12 cellular contexts compared by ENCODE assay signal in genomic region chr14:68106917-68107316, GRCh38.
A peak's percentile ranks its signal among the peaks of the same experiment; 100 is the strongest.
DNase-seq lines count a peak whose midpoint lies in the region; ATAC-seq and TF ChIP-seq lines count a peak whose summit lies in the region.
"Had no signal": no experiment of that assay in that cellular context is flagged by ENCODE, and none has a peak within 500 bp of the region (broad histone marks: within the 10 kb centered on the region; RNA-seq: fewer than 3 reads in every experiment).

No MANE protein-coding gene starts in this region.

- no peak overlapping the region for H3K4me3 ChIP-seq in rectal smooth muscle tissue (ENCODE audit: low read length)
- no peak overlapping the region for H3K4me3 ChIP-seq in transverse colon

- 78 to 90% methylated on average over 2 of the region's 2 CpGs for WGBS in transverse colon (ENCODE audit: low coverage in 1 of 2), 2 donors

- peaks cover 4 to 11% of the 10 kb centered on the region in 2 donors for H3K9me3 ChIP-seq in transverse colon

- in situ Hi-C loops in transverse colon (cut with MboI; ENCODE audit: low pct_ligation_motif_present in 1 of 4, low pct_unique_long_range_greater_than_20kb in 1 of 4, low sequenced_read_pairs in 3 of 4): no loop called here

- no peaks in the 10 kb centered on the region for H3K36me3 ChIP-seq in rectal smooth muscle tissue (ENCODE audit: control insufficient read depth, insufficient read depth, low read length)
- H3K36me3 ChIP-seq in transverse colon: peaks cover 0 to 4% (median 0%) of the 10 kb centered on the region in 4 donors

- H3K4me1 ChIP-seq in rectal smooth muscle tissue (ENCODE audit: control insufficient read depth, insufficient read depth, low read length) (peaks cover 44% of the 10 kb centered on the region), transverse colon (peaks cover 0 to 54% (median 19%) of the 10 kb centered on the region in 4 donors)
- H3K4me1 ChIP-seq: Caco-2 had no signal

- H3K9ac ChIP-seq in rectal smooth muscle tissue (ENCODE audit: low read length): no peak overlapping the region

- ATAC-seq in left colon (peak; percentile 40), HG03565 (IDR thresholded peaks at IDR 0.05; ENCODE audit: unreplicated experiment) (no peak), HG03175 (IDR thresholded peaks at IDR 0.05; ENCODE audit: unreplicated experiment) (no peak)

- TF ChIP-seq CTCF in transverse colon (IDR thresholded peaks at IDR 0.05): no peak

- TF ChIP-seq POLR2A in transverse colon (IDR thresholded peaks at IDR 0.05): no peak

- no peaks in the 10 kb centered on the region for H3K27me3 ChIP-seq in rectal smooth muscle tissue (ENCODE audit: control insufficient read depth, insufficient read depth, low read length)
- no peaks in the 10 kb centered on the region for H3K27me3 ChIP-seq in transverse colon

- intact Hi-C loops in left colon (cut with DNase I, micrococcal nuclease): no loop called here
- intact Hi-C loops in transverse colon (cut with DNase I; ENCODE audit: low total_unique reads): no loop called here

- H3K27ac ChIP-seq in rectal smooth muscle tissue (ENCODE audit: low read depth, low read length) (peak overlapping the region; percentile 72), transverse colon (peak overlapping the region; percentile 59 to 83 (median 62))
- H3K27ac ChIP-seq: C4-2B had no signal

- no peak for TF ChIP-seq EP300 in transverse colon (IDR thresholded peaks at IDR 0.05; ENCODE audit: low read depth)

- DNase-seq in left colon: no peak
- DNase-seq in transverse colon: no peak
- DNase-seq in GDM1 (lab: John Stamatoyannopoulos, UW): no peak
- DNase-seq: AML-193; Caco-2; CD4-positive, alpha-beta T cell; GF-D8; H9 had no signal
